ENCODE assay signal across 25 cellular contexts in the genomic region with DNA sequence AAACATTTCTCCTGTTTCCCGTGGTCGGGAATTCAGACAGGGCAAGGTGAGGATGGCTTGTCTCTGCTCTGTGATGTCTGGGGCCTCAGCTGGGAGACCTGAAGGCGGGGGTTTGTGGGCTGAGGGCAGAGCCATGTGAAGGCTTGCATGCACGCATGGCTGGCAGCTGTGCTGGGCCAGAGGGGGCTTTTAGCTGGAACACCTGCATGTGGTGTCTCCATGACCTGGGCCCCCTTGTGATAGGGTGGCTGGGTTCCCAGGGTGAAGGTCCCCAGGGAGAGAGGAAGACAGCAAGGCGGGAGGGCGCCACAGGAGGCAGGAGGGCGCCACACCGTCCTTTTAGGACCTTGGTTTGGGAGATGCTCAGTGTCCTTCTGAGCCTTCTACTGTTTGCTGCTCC.
"Had no signal": no experiment of that assay in that cellular context is flagged by ENCODE, and none has a peak within 500 bp of the region (broad histone marks: within the 10 kb centered on the region; RNA-seq: fewer than 3 reads in every experiment).

No MANE protein-coding gene starts in this region.

- H3K36me3 Mint-ChIP-seq: activated naive CD4-positive, alpha-beta T cell treated with anti-CD3 and anti-CD28 coated beads, Interleukin-2, amount 10 ng/mL, durations not matched to agents 7 days and 5 days; activated naive CD8-positive, alpha-beta T cell treated with anti-CD3 and anti-CD28 coated beads for 36 hours had no signal

- H3K9ac ChIP-seq: SK-N-SH had no signal

- H3K4me3 Mint-ChIP-seq: activated CD8-positive, alpha-beta T cell treated with anti-CD3 and anti-CD28 coated beads for 36 hours; activated naive CD4-positive, alpha-beta T cell treated with anti-CD3 and anti-CD28 coated beads, Interleukin-2, amount 10 ng/mL, durations not matched to agents 7 days and 5 days; activated naive CD8-positive, alpha-beta T cell treated with anti-CD3 and anti-CD28 coated beads for 36 hours; activated T-cell treated with anti-CD3 and anti-CD28 coated beads, Interleukin-2, amount 50 U/mL, for 72 hours had no signal

- ATAC-seq: activated CD4-positive, CD25-positive, alpha-beta regulatory T cell treated with anti-CD3 and anti-CD28 coated beads, Interleukin-2, amount 50 U/mL, for 24 hours; activated CD8-positive, alpha-beta T cell treated with anti-CD3 and anti-CD28 coated beads for 36 hours; activated T-cell treated with anti-CD3 and anti-CD28 coated beads, Interleukin-2, amount 50 U/mL, for 72 hours; K562 had no signal

- H3K4me3 ChIP-seq: K562, Peyer's patch, SJCRH30 had no signal

- H3K4me2 ChIP-seq: SK-N-SH had no signal

- DNase-seq: activated CD4-positive, alpha-beta T cell treated with anti-CD3 and anti-CD28 coated beads for 4 hours; activated CD8-positive, alpha-beta memory T cell treated with anti-CD3 and anti-CD28 coated beads, Interleukin-2, amount 50 U/mL, for 4 hours; activated CD8-positive, alpha-beta T cell treated with anti-CD3 and anti-CD28 coated beads for 36 hours; activated gamma-delta T cell treated with Interleukin-2 at 50 U/mL for 16 hours; activated naive CD4-positive, alpha-beta T cell treated with anti-CD3 and anti-CD28 coated beads, Interleukin-2, amount 10 ng/mL, durations not matched to agents 7 days and 5 days; activated naive CD8-positive, alpha-beta T cell treated with anti-CD3 and anti-CD28 coated beads for 36 hours; activated T-cell treated with anti-CD3 and anti-CD28 coated beads, Interleukin-2, amount 50 U/mL, for 72 hours; caudate nucleus; Karpas-422; NCI-H1048; NCI-H146; NCI-H187 treated with DMSO at 0.1 percent for 48 hours; NCI-H2171; NCI-H2227 treated with DMSO at 0.1 percent for 48 hours; NCI-H446 treated with DMSO at 0.1 percent for 48 hours; NK-92 treated with Interleukin-12 subunit alpha and Interleukin-12 subunit beta, amount 100 ng/mL, for 24 hours; Peyer's patch; Right ventricle myocardium superior; SJCRH30; SK-N-SH; T-helper 1 cell had no signal

- H3K27me3 Mint-ChIP-seq: activated naive CD4-positive, alpha-beta T cell treated with anti-CD3 and anti-CD28 coated beads, Interleukin-2, amount 10 ng/mL, durations not matched to agents 7 days and 5 days had no signal

- FAIRE-seq: K562 had no signal

- H3K27me3 ChIP-seq: Peyer's patch, SJCRH30 had no signal

- H3K9me3 ChIP-seq: Peyer's patch, SK-N-SH had no signal

- H3K9me3 Mint-ChIP-seq: activated naive CD4-positive, alpha-beta T cell treated with anti-CD3 and anti-CD28 coated beads, Interleukin-2, amount 10 ng/mL, durations not matched to agents 7 days and 5 days; activated T-helper 2 cell treated with anti-CD3 and anti-CD28 coated beads, Interferon-gamma antibody, Interleukin-2, Interleukin-4, amounts not matched to agents 10 μg/mL and 5 μg/mL and 100 μg/mL, durations not matched to agents 14 hours and 24 hours and 36 hours had no signal

- H3K27ac ChIP-seq: Peyer's patch, RWPE1, SJCRH30 had no signal

- H3K36me3 ChIP-seq: Peyer's patch, SJCRH30 had no signal

- H3K27ac Mint-ChIP-seq: activated CD8-positive, alpha-beta T cell treated with anti-CD3 and anti-CD28 coated beads for 36 hours; activated naive CD4-positive, alpha-beta T cell treated with anti-CD3 and anti-CD28 coated beads, Interleukin-2, amount 10 ng/mL, durations not matched to agents 7 days and 5 days; activated naive CD8-positive, alpha-beta T cell treated with anti-CD3 and anti-CD28 coated beads for 36 hours; activated T-cell treated with anti-CD3 and anti-CD28 coated beads, Interleukin-2, amount 50 U/mL, for 72 hours; activated T-helper 2 cell treated with anti-CD3 and anti-CD28 coated beads, Interferon-gamma antibody, Interleukin-2, Interleukin-4, amounts not matched to agents 10 μg/mL and 5 μg/mL and 100 μg/mL, durations not matched to agents 14 hours and 24 hours and 36 hours had no signal

- H3K4me1 Mint-ChIP-seq: activated naive CD4-positive, alpha-beta T cell treated with anti-CD3 and anti-CD28 coated beads, Interleukin-2, amount 10 ng/mL, durations not matched to agents 7 days and 5 days; activated naive CD8-positive, alpha-beta T cell treated with anti-CD3 and anti-CD28 coated beads for 36 hours had no signal

- H3K4me1 ChIP-seq: Peyer's patch, SJCRH30 had no signal
